ENCODE assay signal across 12 cellular contexts in the genomic region with DNA sequence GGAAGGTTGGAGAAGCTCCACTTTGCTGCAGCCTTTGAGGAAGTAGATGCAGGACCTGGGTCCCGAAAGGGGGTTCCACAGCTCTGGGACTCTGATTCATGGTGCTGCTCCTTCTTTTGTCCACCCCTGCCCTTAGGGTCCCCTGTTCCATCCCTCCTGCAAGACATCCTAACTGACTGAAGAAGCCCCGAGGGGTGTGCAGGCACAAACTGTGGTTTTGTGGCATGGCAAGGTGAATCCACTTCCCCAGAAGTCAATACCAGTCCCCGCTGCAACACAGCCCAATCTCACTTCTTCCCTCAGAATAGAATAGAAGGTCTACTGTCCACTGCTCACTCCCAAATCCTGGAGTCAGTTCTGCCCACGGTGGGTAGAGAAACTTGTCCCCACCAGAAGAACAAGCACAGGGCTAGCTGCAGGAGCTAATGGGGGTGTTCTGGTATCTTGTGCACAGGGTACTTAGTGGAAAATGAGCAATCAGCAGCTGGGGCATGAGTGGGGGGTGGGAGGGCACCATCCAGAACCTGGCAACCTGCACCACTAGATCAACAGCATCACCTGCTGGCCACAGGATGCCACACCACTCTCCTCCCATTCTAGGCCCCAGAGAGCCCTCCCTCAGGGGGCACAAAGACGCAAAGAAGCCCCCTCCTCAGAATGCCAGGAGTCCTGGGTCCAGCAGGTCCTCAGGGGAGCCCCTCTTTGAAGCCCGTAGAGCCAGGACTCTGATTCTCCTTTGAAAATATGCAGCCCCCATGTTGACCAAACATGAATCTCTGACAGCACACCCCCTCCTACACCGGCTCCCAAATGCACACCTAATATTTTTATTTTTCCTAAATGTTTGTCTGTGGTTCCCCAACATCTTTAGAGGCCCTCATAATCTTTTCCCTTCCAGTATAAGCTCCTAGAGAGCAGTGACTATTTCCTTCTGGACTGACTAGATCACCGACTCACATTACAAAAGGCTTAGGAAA. TPM values are rescaled to one million over a fixed set of nuclear protein-coding genes. Genes with fewer than 3 reads are reported as not detected.
DNase-seq lines count a peak whose midpoint lies in the region; ATAC-seq and TF ChIP-seq lines count a peak whose summit lies in the region.
"Had no signal": no experiment of that assay in that cellular context is flagged by ENCODE, and none has a peak within 500 bp of the region (broad histone marks: within the 10 kb centered on the region; RNA-seq: fewer than 3 reads in every experiment).

No MANE protein-coding gene starts in this region.

- H3K4me1 Mint-ChIP-seq in activated T-cell treated with anti-CD3 and anti-CD28 coated beads, Interleukin-2, amount 50 U/mL, for 72 hours (ENCODE audit: low read depth) = peaks cover 16% of the 10 kb centered on the region

- H3K27ac ChIP-seq in 22Rv1 (no peak overlapping the region), hepatocyte (no peak overlapping the region)
- H3K27ac ChIP-seq: BLaER1 treated with 17β-estradiol and CSF1 and Interleukin-3, amounts not matched to agents 10 nM and 100 nM; spleen; uterus had no signal

- H3K27ac Mint-ChIP-seq in activated T-cell treated with anti-CD3 and anti-CD28 coated beads, Interleukin-2, amount 50 U/mL, for 72 hours = no peak overlapping the region
- H3K27ac Mint-ChIP-seq: T-helper 1 cell treated with Interleukin-12 subunit alpha and Interleukin-12 subunit beta and Interleukin-4 antibody, amounts not matched to agents 30 μg/mL and 1 μg/mL, for 36 hours had no signal

- H3K36me3 ChIP-seq in GM06990 (ENCODE audit: control insufficient read depth, insufficient read depth, low read length) (no peaks in the 10 kb centered on the region), hepatocyte (replicated peaks; ENCODE audit: insufficient read depth, low read depth) (no peaks in the 10 kb centered on the region)
- H3K36me3 ChIP-seq: BLaER1 treated with 17β-estradiol and CSF1 and Interleukin-3, amounts not matched to agents 10 nM and 100 nM; spleen; uterus had no signal

- H3K9me3 ChIP-seq in hepatocyte (ENCODE audit: low read depth) = no peaks in the 10 kb centered on the region
- H3K9me3 ChIP-seq: BLaER1 treated with 17β-estradiol and CSF1 and Interleukin-3, amounts not matched to agents 10 nM and 100 nM; spleen; uterus had no signal

- ATAC-seq in activated T-cell treated with anti-CD3 and anti-CD28 coated beads, Interleukin-2, amount 50 U/mL, for 72 hours (replicated peaks in 1 of 2) = no peak
- no peak for ATAC-seq in HG03520 (IDR thresholded peaks at IDR 0.05; ENCODE audit: unreplicated experiment)

- no peak overlapping the region for H3K4me3 Mint-ChIP-seq in activated T-cell treated with anti-CD3 and anti-CD28 coated beads, Interleukin-2, amount 50 U/mL, for 72 hours
- H3K4me3 Mint-ChIP-seq: T-helper 1 cell treated with Interleukin-12 subunit alpha and Interleukin-12 subunit beta and Interleukin-4 antibody, amounts not matched to agents 30 μg/mL and 1 μg/mL, for 36 hours had no signal

- H3K4me3 ChIP-seq in GM06990 (replicated peaks; ENCODE audit: low read depth, low read length) (no peak overlapping the region), hepatocyte (no peak overlapping the region)
- H3K4me3 ChIP-seq: BLaER1 treated with 17β-estradiol and CSF1 and Interleukin-3, amounts not matched to agents 10 nM and 100 nM; spleen; uterus had no signal

- H3K27me3 ChIP-seq in GM06990 (replicated peaks; ENCODE audit: control insufficient read depth, insufficient read depth, low read length) (no peaks in the 10 kb centered on the region), hepatocyte (peaks cover 2% of the 10 kb centered on the region)
- H3K27me3 ChIP-seq: BLaER1 treated with 17β-estradiol and CSF1 and Interleukin-3, amounts not matched to agents 10 nM and 100 nM; uterus had no signal

- DNase-seq in GM06990 (ENCODE audit: extremely low read depth, insufficient read length) (no peak), NCI-H748 treated with DMSO at 0.1 percent for 48 hours (lab: John Stamatoyannopoulos, UW) (peak; percentile 12), hepatocyte (ENCODE audit: low spot score) (no peak), amygdala (lab: John Stamatoyannopoulos, UW) (no peak), nucleus accumbens (lab: John Stamatoyannopoulos, UW) (no peak)
- DNase-seq in activated T-cell treated with anti-CD3 and anti-CD28 coated beads, Interleukin-2, amount 50 U/mL, for 72 hours = no peak
- DNase-seq: spleen, uterus had no signal

- TF ChIP-seq CTCF in 22Rv1 (IDR thresholded peaks at IDR 0.05) (peak; percentile 52), GM06990 (IDR thresholded peaks at IDR 0.05; ENCODE audit: insufficient read depth, low read length, poor library complexity, severe bottlenecking) (peak; percentile 57), hepatocyte (IDR thresholded peaks at IDR 0.05; ENCODE audit: poor library complexity) (peak; percentile 26)

- WGBS in hepatocyte (ENCODE audit: low lambda C conversion rate, missing lambda C conversion rate) = 80% methylated on average over 8 of the region's 8 CpGs

- no peaks in the 10 kb centered on the region for H3K79me2 ChIP-seq in hepatocyte

- H3K27me3 Mint-ChIP-seq in activated T-cell treated with anti-CD3 and anti-CD28 coated beads, Interleukin-2, amount 50 U/mL, for 72 hours (ENCODE audit: low read depth) = peaks cover 28% of the 10 kb centered on the region

- no peak overlapping the region for H2AFZ ChIP-seq in hepatocyte

- no peak overlapping the region for H3K4me2 ChIP-seq in hepatocyte
- H3K4me2 ChIP-seq: BLaER1 treated with 17β-estradiol and CSF1 and Interleukin-3, amounts not matched to agents 10 nM and 100 nM had no signal

- peaks cover 0 to 2% of the 10 kb centered on the region in 2 donors for H3K36me3 Mint-ChIP-seq in activated T-cell treated with anti-CD3 and anti-CD28 coated beads, Interleukin-2, amount 50 U/mL, for 72 hours (ENCODE audit: insufficient read depth in 2 of 2)

- H3K4me1 ChIP-seq in hepatocyte (ENCODE audit: insufficient read depth) = no peaks in the 10 kb centered on the region
- H3K4me1 ChIP-seq: spleen, uterus had no signal

- no peaks in the 10 kb centered on the region for H4K20me1 ChIP-seq in hepatocyte (ENCODE audit: insufficient read depth, poor library complexity, severe bottlenecking)

- no peaks in the 10 kb centered on the region for H3K9me2 ChIP-seq in hepatocyte (replicated peaks; ENCODE audit: insufficient read depth)

- no peaks in the 10 kb centered on the region for H3K9me3 Mint-ChIP-seq in activated T-cell treated with anti-CD3 and anti-CD28 coated beads, Interleukin-2, amount 50 U/mL, for 72 hours
- H3K9me3 Mint-ChIP-seq: T-helper 1 cell treated with Interleukin-12 subunit alpha and Interleukin-12 subunit beta and Interleukin-4 antibody, amounts not matched to agents 30 μg/mL and 1 μg/mL, for 36 hours had no signal

RNA-seq across cellular contexts. Expression of a gene that starts 14.1 kb away (rescaled TPM):
- total RNA-seq in hepatocyte = not detected in 2 replicates
- polyA plus RNA-seq in hepatocyte = not detected in 2 replicates
- not detected for total RNA-seq in activated T-cell treated with anti-CD3 and anti-CD28 coated beads, Interleukin-2, amount 50 U/mL, for 72 hours
- total RNA-seq: spleen, uterus had no signal
